Comparison of ENCODE assay signal across 26 cellular contexts in genomic region chr10:69239106-69239505, GRCh38. TPM values are rescaled to one million over a fixed set of nuclear protein-coding genes. Genes with fewer than 3 reads are reported as not detected.
DNase-seq lines count a peak whose midpoint lies in the region; ATAC-seq, FAIRE-seq and TF ChIP-seq lines count a peak whose summit lies in the region.
"Had no signal": no experiment of that assay in that cellular context is flagged by ENCODE, and none has a peak within 500 bp of the region (broad histone marks: within the 10 kb centered on the region; RNA-seq: fewer than 3 reads in every experiment).

No MANE protein-coding gene starts in this region.

- no peak overlapping the region for H3K4me3 Mint-ChIP-seq in WTC11
- H3K4me3 Mint-ChIP-seq: B cell, CD14-positive monocyte had no signal

- in situ Hi-C loops in HepG2 (cut with HindIII; ENCODE audit: extremely low pct_ligation_motif_present, low pct_unique_long_range_greater_than_20kb): loop anchor here (5.0 to 10.0 kb wide), 2 partner anchors 148 to 266 kb away; no protein-coding TSS in a partner anchor

- FAIRE-seq in HepG2 (lab: Jason Lieb, UNC): no peak
- FAIRE-seq: GM19239 had no signal

- no peak overlapping the region for H2AFZ ChIP-seq in HepG2 (ENCODE audit: low read length)
- H2AFZ ChIP-seq in hepatocyte: no peak overlapping the region

- H3K4me1 ChIP-seq in BLaER1 treated with 17β-estradiol and CSF1 and Interleukin-3, amounts not matched to agents 10 nM and 100 nM: peaks cover 10 to 59% (median 34%) of the 10 kb centered on the region in 10 experiments
- H3K4me1 ChIP-seq in HepG2 (ENCODE audit: insufficient read depth, low read length) (no peaks in the 10 kb centered on the region), hepatocyte (ENCODE audit: insufficient read depth) (no peaks in the 10 kb centered on the region)
- H3K4me1 ChIP-seq: SJCRH30 had no signal

- H3K36me3 ChIP-seq in BLaER1 treated with 17β-estradiol and CSF1 and Interleukin-3, amounts not matched to agents 10 nM and 100 nM: no peaks in the 10 kb centered on the region
- peaks cover 1 to 8% of the 10 kb centered on the region in 2 experiments; a peak in 2 of 5 replicates for H3K36me3 ChIP-seq in HepG2 (replicated peaks in 1 of 2; ENCODE audit: control insufficient read depth in 1 of 2, insufficient read depth in 2 of 2, low read length in 2 of 2)
- no peaks in the 10 kb centered on the region for H3K36me3 ChIP-seq in hepatocyte (replicated peaks; ENCODE audit: insufficient read depth, low read depth)
- H3K36me3 ChIP-seq: SJCRH30 had no signal

- no peak overlapping the region for H3K27ac Mint-ChIP-seq in WTC11
- H3K27ac Mint-ChIP-seq: B cell; CD8-positive, alpha-beta memory T cell had no signal

- H3K79me2 ChIP-seq in HepG2 (ENCODE audit: insufficient read depth, low read length): no peaks in the 10 kb centered on the region
- no peaks in the 10 kb centered on the region for H3K79me2 ChIP-seq in hepatocyte

- H3K9ac ChIP-seq in BLaER1 treated with 17β-estradiol and CSF1 and Interleukin-3, amounts not matched to agents 10 nM and 100 nM: 0 out of 22 replicates have a peak overlapping the region, but pooled peaks of 1 of the 11 experiments have one; percentile 4
- H3K9ac ChIP-seq in HepG2 (ENCODE audit: insufficient read depth, low read depth, low read length): no peak overlapping the region

- H3K27me3 Mint-ChIP-seq in WTC11 (ENCODE audit: low read depth): no peaks in the 10 kb centered on the region; the same call in 1 of the 2 replicates
- H3K27me3 Mint-ChIP-seq: B cell; CD8-positive, alpha-beta memory T cell had no signal

- TF ChIP-seq POLR2A in erythroblast (IDR thresholded peaks at IDR 0.05; ENCODE audit: low read length): no peak
- no peak for TF ChIP-seq POLR2A in HepG2 (IDR thresholded peaks at IDR 0.05; ENCODE audit: insufficient read depth in 1 of 2, low read depth in 2 of 2, low read length in 2 of 2)

- H3K4me1 Mint-ChIP-seq in WTC11: peaks cover 26% of the 10 kb centered on the region
- H3K4me1 Mint-ChIP-seq: B cell had no signal

- no peaks in the 10 kb centered on the region for H3K9me3 Mint-ChIP-seq in WTC11
- H3K9me3 Mint-ChIP-seq: CD8-positive, alpha-beta memory T cell had no signal

- DNase-seq in WTC11 (ENCODE audit: low spot score) (no peak), erythroblast (lab: John Stamatoyannopoulos, UW) (peak; percentile 13 to 34), posterior vena cava (ENCODE audit: low spot score) (peak; percentile 41), epidermal melanocyte (ENCODE audit: insufficient read length, low spot score) (no peak), islet precursor cell (no peak), HepG2 (ENCODE audit: low spot score) (no peak), hepatocyte (ENCODE audit: low spot score) (no peak)
- DNase-seq: DMS 273 treated with DMSO at 0.1 percent for 48 hours, DMS79, GDM1, H7, NCI-H1105, NCI-H1436 treated with DMSO at 0.1 percent for 48 hours, NCI-H1930, NCI-H2107, NCI-H524, NCI-H774, SJCRH30 had no signal

- H4K20me1 ChIP-seq in BLaER1 treated with 17β-estradiol and CSF1 and Interleukin-3, amounts not matched to agents 10 nM and 100 nM: no peaks in the 10 kb centered on the region
- H4K20me1 ChIP-seq in HepG2 (ENCODE audit: insufficient read depth, low read length): no peaks in the 10 kb centered on the region; the same call in 1 of the 2 replicates
- no peaks in the 10 kb centered on the region for H4K20me1 ChIP-seq in hepatocyte (ENCODE audit: insufficient read depth, poor library complexity, severe bottlenecking)

- TF ChIP-seq RAD21 in HepG2 (CRISPR knock-in tag; IDR thresholded peaks at IDR 0.05): no peak

- WGBS in HepG2 (ENCODE audit: low lambda C conversion rate): 95% methylated on average over 4 of the region's 6 CpGs
- WGBS in hepatocyte (ENCODE audit: low lambda C conversion rate, missing lambda C conversion rate): 90% methylated on average over 6 of the region's 6 CpGs

- no peaks in the 10 kb centered on the region for H3K36me3 Mint-ChIP-seq in WTC11
- H3K36me3 Mint-ChIP-seq: CD14-positive monocyte; CD8-positive, alpha-beta memory T cell had no signal

- CTCF ChIA-PET in WTC11 (lab: Charles Lee) (interaction anchor here (0.6 to 2.3 kb wide), 12 partner anchors 14 to 179 kb away, joined by 3 to 21 read pairs (median 6); no protein-coding TSS in a partner anchor), HepG2 (lab: Yijun Ruan, JAX; ENCODE audit: low intra/inter-chr PET ratio, low total read pairs) (interaction anchor here (1.5 kb wide), 1 partner anchor 154 kb away, joined by 6 read pairs; no protein-coding TSS in a partner anchor)

- peak overlapping the region in 4 of 11 experiments; percentile 33 to 67 (median 46); a peak in 5 of 22 replicates for H3K27ac ChIP-seq in BLaER1 treated with 17β-estradiol and CSF1 and Interleukin-3, amounts not matched to agents 10 nM and 100 nM
- H3K27ac ChIP-seq in HepG2 (ENCODE audit: extremely low read length, insufficient read depth, low read length): no peak overlapping the region
- no peak overlapping the region for H3K27ac ChIP-seq in hepatocyte
- H3K27ac ChIP-seq: 22Rv1, SJCRH30 had no signal

- intact Hi-C loops in posterior vena cava (cut with DNase I): no loop called here
- intact Hi-C loops in HepG2 (cut with micrococcal nuclease; ENCODE audit: unreplicated experiment): no loop called here

- peak overlapping the region in 8 of 11 experiments; percentile 47 to 86 (median 74); a peak in 14 of 22 replicates for H3K4me2 ChIP-seq in BLaER1 treated with 17β-estradiol and CSF1 and Interleukin-3, amounts not matched to agents 10 nM and 100 nM
- H3K4me2 ChIP-seq in HepG2 (ENCODE audit: low read depth, low read length) (no peak overlapping the region), hepatocyte (no peak overlapping the region)

- TF ChIP-seq EP300 in HepG2 (IDR thresholded peaks at IDR 0.05; ENCODE audit: low read depth in 2 of 2, low read length in 2 of 2): no peak
- no peak for TF ChIP-seq EP300 in HepG2 (CRISPR knock-in tag; IDR thresholded peaks at IDR 0.05; ENCODE audit: borderline replicate concordance)

- no TSS peak for BruUV-seq in HepG2 (replicated peaks; lab: Mats Ljungman, UMichigan)

- H3K9me3 ChIP-seq in BLaER1 treated with 17β-estradiol and CSF1 and Interleukin-3, amounts not matched to agents 10 nM and 100 nM (replicated peaks in 1 of 11): no peaks in the 10 kb centered on the region
- H3K9me3 ChIP-seq in HepG2 (ENCODE audit: low read length): no peaks in the 10 kb centered on the region
- no peaks in the 10 kb centered on the region for H3K9me3 ChIP-seq in hepatocyte (ENCODE audit: low read depth)
- H3K9me3 ChIP-seq: SJCRH30 had no signal

- H3K9me2 ChIP-seq in hepatocyte (replicated peaks; ENCODE audit: insufficient read depth): no peaks in the 10 kb centered on the region

- no peak for TF ChIP-seq CTCF in WTC11 (IDR thresholded peaks at IDR 0.05)
- TF ChIP-seq CTCF in HepG2 (CRISPR knock-in tag; IDR thresholded peaks at IDR 0.05): no peak
- no peak for TF ChIP-seq CTCF in hepatocyte (IDR thresholded peaks at IDR 0.05; ENCODE audit: poor library complexity)

- ATAC-seq in WTC11: peak; percentile 28
- no peak for ATAC-seq in HepG2
- ATAC-seq: PC-3, Right ventricle myocardium inferior had no signal

- POLR2A ChIA-PET in WTC11 (lab: Charles Lee) (interaction anchor here (1.8 kb wide), 1 partner anchor 168 kb away, joined by 4 read pairs; no protein-coding TSS in a partner anchor), HepG2 (lab: Yijun Ruan, JAX) (no interaction called here)

- no peaks in the 10 kb centered on the region for H3K27me3 ChIP-seq in BLaER1 treated with 17β-estradiol and CSF1 and Interleukin-3, amounts not matched to agents 10 nM and 100 nM
- no peaks in the 10 kb centered on the region for H3K27me3 ChIP-seq in HepG2 (ENCODE audit: control insufficient read depth in 1 of 2, insufficient read depth in 2 of 2, low read length in 2 of 2)
- H3K27me3 ChIP-seq in hepatocyte: no peaks in the 10 kb centered on the region
- H3K27me3 ChIP-seq: SJCRH30 had no signal

- H3K4me3 ChIP-seq in BLaER1 treated with 17β-estradiol and CSF1 and Interleukin-3, amounts not matched to agents 10 nM and 100 nM: no peak overlapping the region
- H3K4me3 ChIP-seq in HepG2 (replicated peaks in 1 of 3; ENCODE audit: insufficient read depth in 1 of 3, low read depth in 2 of 3, low read length in 3 of 3) (no peak overlapping the region), hepatocyte (no peak overlapping the region)
- H3K4me3 ChIP-seq: SJCRH30 had no signal

RNA-seq across cellular contexts. Expression of gene HKDC1, which starts 19.0 kb away (rescaled TPM):
- 0.09 TPM in 2 of 3 replicates, not detected in the other for total RNA-seq in WTC11 (2021)
- under 1 TPM; 0.05 to 0.09 TPM for total RNA-seq in posterior vena cava
- 5.1 and 12.4 TPM in 2 replicates for total RNA-seq in HepG2 (2016; rRNA removed; fragmentation: Illumina TruSeq; extraction: Trizol)
- 0.97 and 1.4 TPM in 2 replicates for total RNA-seq in HepG2 (2016; cell fraction: cytosol; rRNA removed; fragmentation: Illumina TruSeq; extraction: Trizol; ENCODE audit: low read depth)
- total RNA-seq in HepG2 (2016; cell fraction: insoluble cytoplasmic fraction; rRNA removed; fragmentation: Illumina TruSeq; extraction: Trizol): 4.2 and 12.6 TPM in 2 replicates
- 0.62 and 1.8 TPM in 2 replicates for total RNA-seq in HepG2 (2016; cell fraction: membrane; rRNA removed; fragmentation: Illumina TruSeq; extraction: Trizol)
- 12.0 and 12.7 TPM in 2 replicates for total RNA-seq in HepG2 (2016; cell fraction: nucleus; rRNA removed; fragmentation: Illumina TruSeq; extraction: Trizol)
- polyA plus RNA-seq in HepG2 (2011; rRNA removed): 8.1 and 10.1 TPM in 2 replicates
- polyA plus RNA-seq in HepG2 (2011; cell fraction: cytosol; rRNA removed): 6.7 and 7.2 TPM in 2 replicates
- polyA plus RNA-seq in HepG2 (2011; cell fraction: nucleus; rRNA removed): 18.6 and 25.4 TPM in 2 replicates
- polyA plus RNA-seq in HepG2 (2012): 8.5 and 11.3 TPM in 2 replicates
- polyA plus RNA-seq in HepG2 (2016; cell fraction: cytosol; fragmentation: Illumina TruSeq; extraction: Trizol; ENCODE audit: low read depth): 0.33 and 0.90 TPM in 2 replicates
- 3.2 and 3.3 TPM in 2 replicates for polyA plus RNA-seq in HepG2 (2016; cell fraction: insoluble cytoplasmic fraction; fragmentation: Illumina TruSeq; extraction: Trizol; ENCODE audit: low read depth)
- polyA plus RNA-seq in HepG2 (2016; cell fraction: membrane; fragmentation: Illumina TruSeq; extraction: Trizol; ENCODE audit: low read depth): 0.48 and 0.57 TPM in 2 replicates
- 11.3 and 14.6 TPM in 2 replicates for polyA plus RNA-seq in HepG2 (2016; cell fraction: nucleus; fragmentation: Illumina TruSeq; extraction: Trizol; ENCODE audit: insufficient read depth, low read depth)
- polyA minus RNA-seq in HepG2 (2011; rRNA and poly(A)+ RNA removed; ENCODE audit: low replicate concordance): 1.0 and 9.3 TPM in 2 replicates
- 6.2 and 7.9 TPM in 2 replicates for polyA minus RNA-seq in HepG2 (2011; cell fraction: cytosol; rRNA and poly(A)+ RNA removed)
- 9.5 and 15.7 TPM in 2 replicates for polyA minus RNA-seq in HepG2 (2011; cell fraction: nucleus; rRNA and poly(A)+ RNA removed)
- total RNA-seq in hepatocyte: 27.7 and 27.9 TPM in 2 replicates
- 19.5 and 23.6 TPM in 2 replicates for polyA plus RNA-seq in hepatocyte
- total RNA-seq: B cell, Right ventricle myocardium inferior had no signal
- polyA plus RNA-seq: CD14-positive monocyte had no signal

RNA-seq across cellular contexts. Expression of gene HK1, which starts 39.2 kb away (rescaled TPM):
- total RNA-seq in WTC11 (2021) (218 to 220 TPM (median 219 TPM) in 3 replicates), posterior vena cava (100 to 1,000 TPM in 1 of 2 donors, 10 to 100 TPM in 1; 75.6 to 103 TPM), HepG2 (2016; rRNA removed; fragmentation: Illumina TruSeq; extraction: Trizol) (0.21 and 0.29 TPM in 2 replicates), hepatocyte (24.3 and 31.1 TPM in 2 replicates)
- not detected in 2 replicates for total RNA-seq in HepG2 (2016; cell fraction: cytosol; rRNA removed; fragmentation: Illumina TruSeq; extraction: Trizol; ENCODE audit: low read depth)
- total RNA-seq in HepG2 (2016; cell fraction: insoluble cytoplasmic fraction; rRNA removed; fragmentation: Illumina TruSeq; extraction: Trizol): 0.13 and 0.32 TPM in 2 replicates
- 0.09 and 0.14 TPM in 2 replicates for total RNA-seq in HepG2 (2016; cell fraction: membrane; rRNA removed; fragmentation: Illumina TruSeq; extraction: Trizol)
- total RNA-seq in HepG2 (2016; cell fraction: nucleus; rRNA removed; fragmentation: Illumina TruSeq; extraction: Trizol): 0.19 and 0.25 TPM in 2 replicates
- polyA plus RNA-seq in HepG2 (2011; rRNA removed) (1.3 and 1.5 TPM in 2 replicates), hepatocyte (42.5 and 55.4 TPM in 2 replicates)
- 1.3 and 1.5 TPM in 2 replicates for polyA plus RNA-seq in HepG2 (2011; cell fraction: cytosol; rRNA removed)
- polyA plus RNA-seq in HepG2 (2011; cell fraction: nucleus; rRNA removed): 1.1 TPM in 2 replicates
- polyA plus RNA-seq in HepG2 (2012): 1.6 and 4.1 TPM in 2 replicates
- polyA plus RNA-seq in HepG2 (2016; cell fraction: cytosol; fragmentation: Illumina TruSeq; extraction: Trizol; ENCODE audit: low read depth): 0.05 and 0.09 TPM in 2 replicates
- polyA plus RNA-seq in HepG2 (2016; cell fraction: insoluble cytoplasmic fraction; fragmentation: Illumina TruSeq; extraction: Trizol; ENCODE audit: low read depth): 0.26 and 0.28 TPM in 2 replicates
- 0.09 TPM in 1 of 2 replicates, not detected in the other for polyA plus RNA-seq in HepG2 (2016; cell fraction: membrane; fragmentation: Illumina TruSeq; extraction: Trizol; ENCODE audit: low read depth)
- polyA plus RNA-seq in HepG2 (2016; cell fraction: nucleus; fragmentation: Illumina TruSeq; extraction: Trizol; ENCODE audit: insufficient read depth, low read depth): 0.16 and 0.31 TPM in 2 replicates
- 3.6 and 8.9 TPM in 2 replicates for polyA minus RNA-seq in HepG2 (2011; rRNA and poly(A)+ RNA removed; ENCODE audit: low replicate concordance)
- 1.5 and 2.0 TPM in 2 replicates for polyA minus RNA-seq in HepG2 (2011; cell fraction: cytosol; rRNA and poly(A)+ RNA removed)
- polyA minus RNA-seq in HepG2 (2011; cell fraction: nucleus; rRNA and poly(A)+ RNA removed): 0.75 and 1.3 TPM in 2 replicates

RNA-seq across cellular contexts. Expression of gene SUPV3L1, which starts 59.1 kb away (rescaled TPM):
- total RNA-seq in WTC11 (2021): 41.2 to 43.7 TPM (median 43.0 TPM) in 3 replicates
- total RNA-seq in posterior vena cava: 10 to 100 TPM; 16.0 to 18.6 TPM
- 45.7 and 57.0 TPM in 2 replicates for total RNA-seq in HepG2 (2016; rRNA removed; fragmentation: Illumina TruSeq; extraction: Trizol)
- total RNA-seq in HepG2 (2016; cell fraction: cytosol; rRNA removed; fragmentation: Illumina TruSeq; extraction: Trizol; ENCODE audit: low read depth): 16.3 and 16.4 TPM in 2 replicates
- 48.3 and 53.5 TPM in 2 replicates for total RNA-seq in HepG2 (2016; cell fraction: insoluble cytoplasmic fraction; rRNA removed; fragmentation: Illumina TruSeq; extraction: Trizol)
- 23.2 and 25.0 TPM in 2 replicates for total RNA-seq in HepG2 (2016; cell fraction: membrane; rRNA removed; fragmentation: Illumina TruSeq; extraction: Trizol)
- total RNA-seq in HepG2 (2016; cell fraction: nucleus; rRNA removed; fragmentation: Illumina TruSeq; extraction: Trizol): 31.1 and 39.6 TPM in 2 replicates
- 21.7 and 28.8 TPM in 2 replicates for polyA plus RNA-seq in HepG2 (2011; rRNA removed)
- polyA plus RNA-seq in HepG2 (2011; cell fraction: cytosol; rRNA removed): 15.2 and 21.5 TPM in 2 replicates
- 29.2 and 34.2 TPM in 2 replicates for polyA plus RNA-seq in HepG2 (2011; cell fraction: nucleus; rRNA removed)
- polyA plus RNA-seq in HepG2 (2012): 19.4 and 21.4 TPM in 2 replicates
- 7.7 and 8.3 TPM in 2 replicates for polyA plus RNA-seq in HepG2 (2016; cell fraction: cytosol; fragmentation: Illumina TruSeq; extraction: Trizol; ENCODE audit: low read depth)
- 49.1 and 52.2 TPM in 2 replicates for polyA plus RNA-seq in HepG2 (2016; cell fraction: insoluble cytoplasmic fraction; fragmentation: Illumina TruSeq; extraction: Trizol; ENCODE audit: low read depth)
- polyA plus RNA-seq in HepG2 (2016; cell fraction: membrane; fragmentation: Illumina TruSeq; extraction: Trizol; ENCODE audit: low read depth): 16.3 and 17.1 TPM in 2 replicates
- 57.9 and 62.9 TPM in 2 replicates for polyA plus RNA-seq in HepG2 (2016; cell fraction: nucleus; fragmentation: Illumina TruSeq; extraction: Trizol; ENCODE audit: insufficient read depth, low read depth)
- polyA minus RNA-seq in HepG2 (2011; rRNA and poly(A)+ RNA removed; ENCODE audit: low replicate concordance): 17.5 and 39.2 TPM in 2 replicates
- polyA minus RNA-seq in HepG2 (2011; cell fraction: cytosol; rRNA and poly(A)+ RNA removed): 30.0 and 39.7 TPM in 2 replicates
- 34.5 and 55.4 TPM in 2 replicates for polyA minus RNA-seq in HepG2 (2011; cell fraction: nucleus; rRNA and poly(A)+ RNA removed)
- total RNA-seq in hepatocyte: 25.2 and 27.6 TPM in 2 replicates
- polyA plus RNA-seq in hepatocyte: 25.9 and 27.9 TPM in 2 replicates

Comparison
In these comparisons a context has a peak if more than half of its experiments do, and no peak if none do; other contexts are left out.
1. H3K4me2 ChIP-seq: peak in BLaER1 treated with 17β-estradiol and CSF1 and Interleukin-3, amounts not matched to agents 10 nM and 100 nM (8 of 11); none in HepG2 (single experiment) and hepatocyte (single experiment).
2. DNase-seq: peak in erythroblast (2 of 2) and posterior vena cava (single experiment); none in WTC11 (single experiment), epidermal melanocyte (single experiment), islet precursor cell (single experiment), HepG2 (single experiment) and hepatocyte (single experiment).
3. RNA of gene HK1, which starts 39.2 kb away (total RNA-seq): 218 to 220 TPM in WTC11, 75.6 to 103 TPM in posterior vena cava and 24.3 to 31.1 TPM in hepatocyte; 0.09 to 0.32 TPM in HepG2; every median in the first group is over 10 times any median in the second.